In genomic region chr3:168249048-168249538, GRCh38 we compare ENCODE assay signal across 1 cellular context.
TF ChIP-seq lines count a peak whose summit lies in the region.

No MANE protein-coding gene starts in this region.

TF ChIP-seq in HepG2, 621 proteins besides CTCF, POLR2A, EP300 and RAD21 (continued from another document):
- no peak for TF ChIP-seq DMTF1 (CRISPR knock-in tag; IDR thresholded peaks at IDR 0.05)
- TF ChIP-seq ZBTB7A (CRISPR knock-in tag; IDR thresholded peaks at IDR 0.05), result no peak
